In genomic region chrX:46758956-46759644, GRCh38 we compare ENCODE assay signal across 1 cellular context.
A peak's percentile ranks its signal among the peaks of the same experiment; 100 is the strongest.
TF ChIP-seq lines count a peak whose summit lies in the region.

Gene SLC9A7 (minus strand): TSS chrX:46759118. CDS start chrX:46759029, 89 bp downstream.

TF ChIP-seq in HepG2, 621 proteins besides CTCF, POLR2A, EP300 and RAD21 (continued from another document and continues in another):
- TF ChIP-seq, protein P1, sequence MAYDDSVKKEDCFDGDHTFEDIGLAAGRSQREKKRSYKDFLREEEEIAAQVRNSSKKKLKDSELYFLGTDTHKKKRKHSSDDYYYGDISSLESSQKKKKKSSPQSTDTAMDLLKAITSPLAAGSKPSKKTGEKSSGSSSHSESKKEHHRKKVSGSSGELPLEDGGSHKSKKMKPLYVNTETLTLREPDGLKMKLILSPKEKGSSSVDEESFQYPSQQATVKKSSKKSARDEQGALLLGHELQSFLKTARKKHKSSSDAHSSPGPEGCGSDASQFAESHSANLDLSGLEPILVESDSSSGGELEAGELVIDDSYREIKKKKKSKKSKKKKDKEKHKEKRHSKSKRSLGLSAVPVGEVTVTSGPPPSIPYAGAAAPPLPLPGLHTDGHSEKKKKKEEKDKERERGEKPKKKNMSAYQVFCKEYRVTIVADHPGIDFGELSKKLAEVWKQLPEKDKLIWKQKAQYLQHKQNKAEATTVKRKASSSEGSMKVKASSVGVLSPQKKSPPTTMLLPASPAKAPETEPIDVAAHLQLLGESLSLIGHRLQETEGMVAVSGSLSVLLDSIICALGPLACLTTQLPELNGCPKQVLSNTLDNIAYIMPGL (CRISPR knock-in tag; IDR thresholded peaks at IDR 0.05; ENCODE audit: borderline replicate concordance in 1 of 2, low read depth in 1 of 2): peak; percentile 64 to 65
- TF ChIP-seq MEF2D (CRISPR knock-in tag; IDR thresholded peaks at IDR 0.05): no peak
- TF ChIP-seq ZNF691 (CRISPR knock-in tag; IDR thresholded peaks at IDR 0.05; ENCODE audit: borderline replicate concordance, low read depth): 0 out of 2 replicates have a peak, but pooled peaks have one; percentile 4
- TF ChIP-seq MYPOP (CRISPR knock-in tag; IDR thresholded peaks at IDR 0.05): 0 out of 2 replicates have a peak, but pooled peaks have one; percentile 43
- no peak for TF ChIP-seq MTA1 (CRISPR knock-in tag; IDR thresholded peaks at IDR 0.05; ENCODE audit: borderline replicate concordance)
- TF ChIP-seq ZNF350 (CRISPR knock-in tag; IDR thresholded peaks at IDR 0.05; ENCODE audit: borderline replicate concordance, low read depth): no peak
- TF ChIP-seq SRF (IDR thresholded peaks at IDR 0.05; ENCODE audit: low read depth, low read length): no peak
- TF ChIP-seq, protein P2, sequence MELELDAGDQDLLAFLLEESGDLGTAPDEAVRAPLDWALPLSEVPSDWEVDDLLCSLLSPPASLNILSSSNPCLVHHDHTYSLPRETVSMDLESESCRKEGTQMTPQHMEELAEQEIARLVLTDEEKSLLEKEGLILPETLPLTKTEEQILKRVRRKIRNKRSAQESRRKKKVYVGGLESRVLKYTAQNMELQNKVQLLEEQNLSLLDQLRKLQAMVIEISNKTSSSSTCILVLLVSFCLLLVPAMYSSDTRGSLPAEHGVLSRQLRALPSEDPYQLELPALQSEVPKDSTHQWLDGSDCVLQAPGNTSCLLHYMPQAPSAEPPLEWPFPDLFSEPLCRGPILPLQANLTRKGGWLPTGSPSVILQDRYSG (CRISPR knock-in tag; IDR thresholded peaks at IDR 0.05): no peak
- TF ChIP-seq IKZF1 (IDR thresholded peaks at IDR 0.05): no peak
- TF ChIP-seq, protein P3, sequence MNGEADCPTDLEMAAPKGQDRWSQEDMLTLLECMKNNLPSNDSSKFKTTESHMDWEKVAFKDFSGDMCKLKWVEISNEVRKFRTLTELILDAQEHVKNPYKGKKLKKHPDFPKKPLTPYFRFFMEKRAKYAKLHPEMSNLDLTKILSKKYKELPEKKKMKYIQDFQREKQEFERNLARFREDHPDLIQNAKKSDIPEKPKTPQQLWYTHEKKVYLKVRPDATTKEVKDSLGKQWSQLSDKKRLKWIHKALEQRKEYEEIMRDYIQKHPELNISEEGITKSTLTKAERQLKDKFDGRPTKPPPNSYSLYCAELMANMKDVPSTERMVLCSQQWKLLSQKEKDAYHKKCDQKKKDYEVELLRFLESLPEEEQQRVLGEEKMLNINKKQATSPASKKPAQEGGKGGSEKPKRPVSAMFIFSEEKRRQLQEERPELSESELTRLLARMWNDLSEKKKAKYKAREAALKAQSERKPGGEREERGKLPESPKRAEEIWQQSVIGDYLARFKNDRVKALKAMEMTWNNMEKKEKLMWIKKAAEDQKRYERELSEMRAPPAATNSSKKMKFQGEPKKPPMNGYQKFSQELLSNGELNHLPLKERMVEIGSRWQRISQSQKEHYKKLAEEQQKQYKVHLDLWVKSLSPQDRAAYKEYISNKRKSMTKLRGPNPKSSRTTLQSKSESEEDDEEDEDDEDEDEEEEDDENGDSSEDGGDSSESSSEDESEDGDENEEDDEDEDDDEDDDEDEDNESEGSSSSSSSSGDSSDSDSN (CRISPR knock-in tag; IDR thresholded peaks at IDR 0.05): peak; percentile 63; the same call in 1 of the 2 replicates
- peak; percentile 52; the same call in 1 of the 2 replicates for TF ChIP-seq RBFOX2 (IDR thresholded peaks at IDR 0.05; ENCODE audit: low read depth, low read length)
- no peak for TF ChIP-seq MXD3 (CRISPR knock-in tag; IDR thresholded peaks at IDR 0.05)
- TF ChIP-seq ZNF414 (CRISPR knock-in tag; IDR thresholded peaks at IDR 0.05): no peak
- TF ChIP-seq ZNF558 (CRISPR knock-in tag; IDR thresholded peaks at IDR 0.05; ENCODE audit: borderline replicate concordance): no peak
- no peak for TF ChIP-seq BCL6 (CRISPR knock-in tag; IDR thresholded peaks at IDR 0.05)
- TF ChIP-seq SMYD3 (CRISPR knock-in tag; IDR thresholded peaks at IDR 0.05): no peak
- TF ChIP-seq KIAA2018 (CRISPR knock-in tag; IDR thresholded peaks at IDR 0.05; ENCODE audit: borderline replicate concordance): no peak
- no peak for TF ChIP-seq HDAC1 (CRISPR knock-in tag; IDR thresholded peaks at IDR 0.05)
- no peak for TF ChIP-seq ZSCAN30 (CRISPR knock-in tag; IDR thresholded peaks at IDR 0.05)
- TF ChIP-seq NKX3-1 (CRISPR knock-in tag; IDR thresholded peaks at IDR 0.05): no peak
- no peak for TF ChIP-seq ZBTB20 (CRISPR knock-in tag; IDR thresholded peaks at IDR 0.05; ENCODE audit: borderline replicate concordance, low read depth)
- TF ChIP-seq ZNF30 (CRISPR knock-in tag; IDR thresholded peaks at IDR 0.05): no peak
- no peak for TF ChIP-seq HIC2 (CRISPR knock-in tag; IDR thresholded peaks at IDR 0.05; ENCODE audit: low read depth)
- TF ChIP-seq HNRNPLL (IDR thresholded peaks at IDR 0.05; ENCODE audit: low read depth, low read length, poor library complexity, severe bottlenecking): peak; percentile 55
- TF ChIP-seq, protein P4, sequence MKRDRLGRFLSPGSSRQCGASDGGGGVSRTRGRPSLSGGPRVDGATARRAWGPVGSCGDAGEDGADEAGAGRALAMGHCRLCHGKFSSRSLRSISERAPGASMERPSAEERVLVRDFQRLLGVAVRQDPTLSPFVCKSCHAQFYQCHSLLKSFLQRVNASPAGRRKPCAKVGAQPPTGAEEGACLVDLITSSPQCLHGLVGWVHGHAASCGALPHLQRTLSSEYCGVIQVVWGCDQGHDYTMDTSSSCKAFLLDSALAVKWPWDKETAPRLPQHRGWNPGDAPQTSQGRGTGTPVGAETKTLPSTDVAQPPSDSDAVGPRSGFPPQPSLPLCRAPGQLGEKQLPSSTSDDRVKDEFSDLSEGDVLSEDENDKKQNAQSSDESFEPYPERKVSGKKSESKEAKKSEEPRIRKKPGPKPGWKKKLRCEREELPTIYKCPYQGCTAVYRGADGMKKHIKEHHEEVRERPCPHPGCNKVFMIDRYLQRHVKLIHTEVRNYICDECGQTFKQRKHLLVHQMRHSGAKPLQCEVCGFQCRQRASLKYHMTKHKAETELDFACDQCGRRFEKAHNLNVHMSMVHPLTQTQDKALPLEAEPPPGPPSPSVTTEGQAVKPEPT (CRISPR knock-in tag; IDR thresholded peaks at IDR 0.05; ENCODE audit: low read depth): no peak
- no peak for TF ChIP-seq THAP11 (CRISPR knock-in tag; IDR thresholded peaks at IDR 0.05)
- no peak for TF ChIP-seq PRDM15 (CRISPR knock-in tag; IDR thresholded peaks at IDR 0.05)
- no peak for TF ChIP-seq SMARCE1 (IDR thresholded peaks at IDR 0.05; ENCODE audit: borderline replicate concordance)
- TF ChIP-seq ZNF12 (CRISPR knock-in tag; IDR thresholded peaks at IDR 0.05): no peak
- no peak for TF ChIP-seq KLF15 (CRISPR knock-in tag; IDR thresholded peaks at IDR 0.05; ENCODE audit: borderline replicate concordance)
- TF ChIP-seq ISL2 (CRISPR knock-in tag; IDR thresholded peaks at IDR 0.05): no peak
